8 cellular contexts compared by ENCODE assay signal in the genomic region with DNA sequence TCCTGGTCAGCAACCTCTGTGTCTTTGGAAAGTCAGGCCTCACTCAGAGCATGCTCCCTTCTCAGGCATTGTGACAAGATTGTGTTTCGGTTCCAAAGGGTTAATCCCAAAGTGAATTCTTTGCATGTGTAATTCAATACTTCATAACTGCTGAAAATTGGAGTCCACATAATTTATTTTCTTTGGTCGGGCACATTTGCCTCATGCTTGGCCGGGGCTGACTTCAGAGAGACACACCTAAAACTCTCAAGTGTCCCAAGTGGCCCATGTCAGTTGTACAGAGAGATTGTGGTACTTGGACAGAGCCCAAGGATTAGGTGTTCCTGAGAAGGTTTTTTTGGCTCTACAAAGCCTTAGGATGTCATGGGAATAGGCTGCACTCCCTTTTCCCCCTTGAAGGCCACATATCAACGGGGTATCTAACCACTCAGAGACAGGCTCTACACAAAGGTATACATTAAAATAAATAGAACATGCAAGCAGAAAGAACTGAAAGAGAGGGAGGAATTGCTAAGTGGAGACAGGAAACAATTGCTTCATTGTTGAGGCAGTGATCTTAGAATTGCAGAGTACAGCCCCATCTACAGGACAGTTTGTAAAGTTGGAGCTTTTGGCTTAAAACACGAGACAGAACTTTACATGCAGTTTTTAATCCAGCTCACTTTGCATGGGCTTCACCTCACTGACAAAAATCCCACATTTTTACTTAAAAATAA.
DNase-seq lines count a peak whose midpoint lies in the region; ATAC-seq and TF ChIP-seq lines count a peak whose summit lies in the region.

No MANE protein-coding gene starts in this region.

- H3K9me3 ChIP-seq in stomach = no peaks in the 10 kb centered on the region

- H3K9me3 Mint-ChIP-seq in brain = no peaks in the 10 kb centered on the region

- peaks cover 4% of the 10 kb centered on the region for H3K27me3 Mint-ChIP-seq in brain

- H3K27ac Mint-ChIP-seq in brain = peak overlapping the region; percentile 51 to 91 (median 90)

- WGBS in stomach, 5 donors = 20 to 25% (median 21%) methylated on average over 5 of the region's 5 CpGs

- CTCF ChIA-PET in BJ (lab: Yijun Ruan, JAX) = interaction anchor here (0.5 to 1.5 kb wide), 11 partner anchors 9 to 1231 kb away, joined by 3 to 5 read pairs (median 3); no protein-coding TSS in a partner anchor

- peaks cover 7 to 45% (median 29%) of the 10 kb centered on the region in 4 donors for H3K4me1 ChIP-seq in stomach

- DNase-seq in BJ (ENCODE audit: low read depth) (no peak), NCI-H524 (lab: John Stamatoyannopoulos, UW) (peak; percentile 7 to 60), iris pigment epithelial cell (ENCODE audit: low read depth) (peak; percentile 93), stomach (no peak), NCI-H2227 treated with DMSO at 0.1 percent for 48 hours (lab: John Stamatoyannopoulos, UW) (no peak)

- H3K4me3 Mint-ChIP-seq in brain = peak overlapping the region in 2 of 5 experiments; percentile 23 to 76

- intact Hi-C loops in stomach (cut with DNase I; ENCODE audit: low total_unique reads) = no loop called here

- peak; percentile 70 for TF ChIP-seq CTCF in BJ (IDR thresholded peaks at IDR 0.05; ENCODE audit: insufficient read depth, low read depth, low read length)
- peak; percentile 72 to 82 for TF ChIP-seq CTCF in brain (conservative IDR thresholded peaks at IDR 0.05)
- peak in 5 of 7 experiments; percentile 32 to 66 (median 50) for TF ChIP-seq CTCF in stomach (IDR thresholded peaks at IDR 0.05)

- H3K36me3 ChIP-seq in BJ (ENCODE audit: control insufficient read depth, insufficient read depth, low read length) (no peaks in the 10 kb centered on the region), stomach (no peaks in the 10 kb centered on the region)

- H3K4me1 Mint-ChIP-seq in brain = peaks cover 36% of the 10 kb centered on the region

- H3K36me3 Mint-ChIP-seq in brain = no peaks in the 10 kb centered on the region

- H3K27ac ChIP-seq in stomach = peak overlapping the region; percentile 13 to 82 (median 61)

- H3K27me3 ChIP-seq in BJ (ENCODE audit: control insufficient read depth, insufficient read depth, low read length) = no peaks in the 10 kb centered on the region
- H3K27me3 ChIP-seq in stomach = no peaks in the 10 kb centered on the region

- POLR2A ChIA-PET in BJ (lab: Charles Lee) = no interaction called here

- H3K4me3 ChIP-seq in BJ (ENCODE audit: low read depth, low read length) (no peak overlapping the region), stomach (no peak overlapping the region)

- TF ChIP-seq EP300 in stomach (IDR thresholded peaks at IDR 0.05) = no peak

- TF ChIP-seq POLR2A in stomach (IDR thresholded peaks at IDR 0.05) = no peak

- ATAC-seq in GM19328 (IDR thresholded peaks at IDR 0.05; ENCODE audit: unreplicated experiment) (peak; percentile 24), HG03280 (IDR thresholded peaks at IDR 0.05; ENCODE audit: unreplicated experiment) (peak; percentile 38)

Comparison
In these comparisons a context has a peak if more than half of its experiments do, and no peak if none do; other contexts are left out.
1. DNase-seq: peak in NCI-H524 (2 of 2) and iris pigment epithelial cell (single experiment); none in BJ (single experiment), stomach (single experiment) and NCI-H2227 treated with DMSO at 0.1 percent for 48 hours (single experiment).
2. Peak in every context shown above with its lines, with median percentiles within 50 percentile points of each other: CTCF ChIP-seq.